8 cellular contexts compared by ENCODE assay signal in genomic region chr20:58236612-58237317, GRCh38. TPM values are rescaled to one million over a fixed set of nuclear protein-coding genes. Genes with fewer than 3 reads are reported as not detected.
A peak's percentile ranks its signal among the peaks of the same experiment; 100 is the strongest.
DNase-seq lines count a peak whose midpoint lies in the region; ATAC-seq and TF ChIP-seq lines count a peak whose summit lies in the region.

No MANE protein-coding gene starts in this region.

- peak overlapping the region; percentile 81 for H3K4me3 Mint-ChIP-seq in activated CD8-positive, alpha-beta T cell treated with anti-CD3 and anti-CD28 coated beads for 36 hours

- peaks cover 32% of the 10 kb centered on the region for H3K4me1 Mint-ChIP-seq in activated CD8-positive, alpha-beta T cell treated with anti-CD3 and anti-CD28 coated beads for 36 hours (ENCODE audit: low read depth)

- intact Hi-C loops in activated CD8-positive, alpha-beta T cell treated with anti-CD3 and anti-CD28 coated beads for 36 hours (cut with micrococcal nuclease), result loop anchor here (5.0 to 10.0 kb wide), 4 partner anchors 71 to 416 kb away; partner anchors contain the start of genes RAB22A, STX16 and VAPB

- H3K36me3 Mint-ChIP-seq in activated CD8-positive, alpha-beta T cell treated with anti-CD3 and anti-CD28 coated beads for 36 hours (ENCODE audit: low read depth), result peaks cover 15% of the 10 kb centered on the region

- CTCF ChIA-PET in activated CD8-positive, alpha-beta T cell treated with anti-CD3 and anti-CD28 coated beads for 36 hours (lab: Charles Lee), result interaction anchor here (0.7 to 3.8 kb wide), 20 partner anchors 9 to 414 kb away, joined by 3 to 25 read pairs (median 4); partner anchors contain the start of genes ANKRD60, STX16 and VAPB

- ATAC-seq in GM18870 (IDR thresholded peaks at IDR 0.05; ENCODE audit: unreplicated experiment) (peak; percentile 67), HG03354 (IDR thresholded peaks at IDR 0.05; ENCODE audit: poor library complexity, severe bottlenecking, unreplicated experiment) (peak; percentile 87)
- peak; percentile 87 for ATAC-seq in activated CD8-positive, alpha-beta T cell treated with anti-CD3 and anti-CD28 coated beads for 36 hours

- H3K9me3 Mint-ChIP-seq in activated CD8-positive, alpha-beta T cell treated with anti-CD3 and anti-CD28 coated beads for 36 hours, result no peaks in the 10 kb centered on the region

- POLR2A ChIA-PET in activated CD8-positive, alpha-beta T cell treated with anti-CD3 and anti-CD28 coated beads for 36 hours (lab: Charles Lee), result interaction anchor here (1.0 to 2.0 kb wide), 6 partner anchors 9 to 400 kb away, joined by 3 to 8 read pairs (median 4); no protein-coding TSS in a partner anchor

- TF ChIP-seq CTCF in AG09319 (IDR thresholded peaks at IDR 0.05; ENCODE audit: low read depth, low read length), result peak; percentile 98
- TF ChIP-seq CTCF in activated CD8-positive, alpha-beta T cell treated with anti-CD3 and anti-CD28 coated beads for 36 hours (IDR thresholded peaks at IDR 0.05), result peak; percentile 98

- peak overlapping the region; percentile 95 for H3K27ac Mint-ChIP-seq in activated CD8-positive, alpha-beta T cell treated with anti-CD3 and anti-CD28 coated beads for 36 hours

- DNase-seq in AG09319 (ENCODE audit: extremely low read depth, low read depth) (no peak), NCI-H748 (lab: John Stamatoyannopoulos, UW; ENCODE audit: unreplicated experiment) (peak; percentile 71), medulla oblongata (ENCODE audit: extremely low spot score) (peak; percentile 81)
- peak; percentile 91 for DNase-seq in activated CD8-positive, alpha-beta T cell treated with anti-CD3 and anti-CD28 coated beads for 36 hours
- peak; percentile 69 for DNase-seq in effector CD8-positive, alpha-beta T cell (lab: John Stamatoyannopoulos, UW)
- DNase-seq in stimulated activated CD4-positive, alpha-beta T cell treated with anti-CD3 and anti-CD28 coated beads, TNF-alpha, amount 100 ng/mL, for 4 hours (ENCODE audit: low read depth in 3 of 3), result peak; percentile 75 to 81 (median 77)

- no peaks in the 10 kb centered on the region for H3K27me3 Mint-ChIP-seq in activated CD8-positive, alpha-beta T cell treated with anti-CD3 and anti-CD28 coated beads for 36 hours

RNA-seq across cellular contexts. Expression of gene ANKRD60, which starts 8.3 kb away (rescaled TPM):
- not detected for total RNA-seq in activated CD8-positive, alpha-beta T cell treated with anti-CD3 and anti-CD28 coated beads for 36 hours
